In the genomic region with DNA sequence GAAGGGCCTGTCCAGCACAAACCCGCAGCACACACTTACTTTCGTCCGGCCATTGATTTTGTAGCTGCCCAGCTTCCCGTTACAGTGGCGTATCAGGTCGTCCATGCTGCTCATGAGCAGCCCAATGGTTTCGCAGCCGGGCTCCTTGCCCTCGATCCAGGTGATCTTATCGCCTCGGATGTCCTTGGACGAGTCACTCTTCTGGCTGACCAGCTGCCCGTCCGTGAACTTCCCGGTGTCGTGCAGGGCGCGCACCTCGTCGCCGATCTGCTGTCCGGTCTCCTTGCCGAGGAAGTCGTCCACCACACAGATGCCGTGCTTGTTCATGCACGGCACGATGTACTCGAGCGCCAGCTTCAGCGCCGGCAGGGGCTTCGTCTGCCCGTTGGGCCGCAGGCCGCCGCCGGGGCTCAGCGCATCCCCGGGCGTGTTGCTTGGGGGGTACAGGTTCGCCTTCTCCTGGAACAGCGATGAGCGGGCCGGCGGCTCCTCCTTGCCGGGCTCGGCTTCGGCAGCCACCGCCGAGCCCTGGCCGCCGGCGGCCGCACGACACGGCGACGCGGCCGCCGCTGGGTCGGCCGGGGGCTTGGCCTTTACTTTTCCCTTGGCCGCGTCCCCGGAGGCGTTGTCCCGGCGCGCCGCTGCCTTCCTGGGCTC, we compare ENCODE assay signal across 8 cellular contexts. TPM values are rescaled to one million over a fixed set of nuclear protein-coding genes. Genes with fewer than 3 reads are reported as not detected.
A peak's percentile ranks its signal among the peaks of the same experiment; 100 is the strongest.
DNase-seq lines count a peak whose midpoint lies in the region; ATAC-seq and TF ChIP-seq lines count a peak whose summit lies in the region.

No MANE protein-coding gene starts in this region.

- peak overlapping the region; percentile 69 to 74 (median 71) for H3K4me3 ChIP-seq in right lobe of liver

- H3K27me3 ChIP-seq in right lobe of liver, result no peaks in the 10 kb centered on the region

- no peaks in the 10 kb centered on the region for H3K9me3 Mint-ChIP-seq in dendritic cell treated with granulocyte-macrophage colony-stimulating factor and Interleukin-4, amounts not matched to agents 40 ng/mL and 50 ng/mL, for 4 days

- no peak for TF ChIP-seq POLR2A in right lobe of liver (IDR thresholded peaks at IDR 0.05)

- peaks cover 23% of the 10 kb centered on the region for H3K36me3 Mint-ChIP-seq in dendritic cell treated with granulocyte-macrophage colony-stimulating factor and Interleukin-4, amounts not matched to agents 40 ng/mL and 50 ng/mL, for 4 days (ENCODE audit: low read depth)

- ATAC-seq in GM21786 (IDR thresholded peaks at IDR 0.05; ENCODE audit: unreplicated experiment) (peak; percentile 7), right lobe of liver (peak; percentile 3 to 28 (median 22))

- DNase-seq in EL (peak; percentile 45), right lobe of liver (peak; percentile 65 to 84 (median 66)), mesenteric fat pad (ENCODE audit: low spot score) (no peak)
- peak; percentile 32 to 36 for DNase-seq in activated CD4-positive, alpha-beta T cell treated with anti-CD3 and anti-CD28 coated beads for 4 hours
- DNase-seq in stimulated activated CD8-positive, alpha-beta memory T cell treated with anti-CD3 and anti-CD28 coated beads, Interleukin-12 subunit alpha, Interleukin-12 subunit beta, amount 100 ng/mL, for 4 hours (ENCODE audit: low read depth), result peak; percentile 21

- intact Hi-C loops in dendritic cell treated with granulocyte-macrophage colony-stimulating factor and Interleukin-4, amounts not matched to agents 40 ng/mL and 50 ng/mL, for 4 days (cut with micrococcal nuclease), result no loop called here
- intact Hi-C loops in right lobe of liver (cut with DNase I), result no loop called here

- H3K4me3 Mint-ChIP-seq in dendritic cell treated with granulocyte-macrophage colony-stimulating factor and Interleukin-4, amounts not matched to agents 40 ng/mL and 50 ng/mL, for 4 days, result peak overlapping the region; percentile 80

- peaks cover 23% of the 10 kb centered on the region for H3K27me3 Mint-ChIP-seq in dendritic cell treated with granulocyte-macrophage colony-stimulating factor and Interleukin-4, amounts not matched to agents 40 ng/mL and 50 ng/mL, for 4 days

- H3K36me3 ChIP-seq in KOPT-K1 (ENCODE audit: insufficient read depth, low read length) (peaks cover 7% of the 10 kb centered on the region; the same call in 1 of the 2 replicates), right lobe of liver (no peaks in the 10 kb centered on the region)

- peak overlapping the region; percentile 76 for H3K27ac Mint-ChIP-seq in dendritic cell treated with granulocyte-macrophage colony-stimulating factor and Interleukin-4, amounts not matched to agents 40 ng/mL and 50 ng/mL, for 4 days

- no peak for TF ChIP-seq CTCF in right lobe of liver (IDR thresholded peaks at IDR 0.05)

- H3K9me3 ChIP-seq in KOPT-K1 (ENCODE audit: insufficient read depth, low read length, poor library complexity, severe bottlenecking), result no peaks in the 10 kb centered on the region
- H3K9me3 ChIP-seq in right lobe of liver, result no peaks in the 10 kb centered on the region

- WGBS in right lobe of liver (ENCODE audit: insufficient coverage, low coverage, low lambda C conversion rate, missing lambda C conversion rate), result 0% methylated on average over 5 of the region's 71 CpGs

- peak overlapping the region; percentile 56 for H3K27ac ChIP-seq in KOPT-K1 (ENCODE audit: low read depth, low read length, poor library complexity, severe bottlenecking)
- peak overlapping the region; percentile 97 to 99 (median 99) for H3K27ac ChIP-seq in right lobe of liver

- H3K4me1 ChIP-seq in right lobe of liver, result peaks cover 0 to 49% (median 22%) of the 10 kb centered on the region in 4 donors

- peaks cover 29% of the 10 kb centered on the region for H3K4me1 Mint-ChIP-seq in dendritic cell treated with granulocyte-macrophage colony-stimulating factor and Interleukin-4, amounts not matched to agents 40 ng/mL and 50 ng/mL, for 4 days (ENCODE audit: low read depth)

RNA-seq across cellular contexts. Expression of a gene that starts 1.0 kb away (rescaled TPM):
- total RNA-seq in right lobe of liver, result 10 to 100 TPM; 19.3 to 66.5 (median 38.9) TPM
- total RNA-seq in mesenteric fat pad, result 32.3 TPM
